Comparison of ENCODE assay signal across 8 cellular contexts in the genomic region with DNA sequence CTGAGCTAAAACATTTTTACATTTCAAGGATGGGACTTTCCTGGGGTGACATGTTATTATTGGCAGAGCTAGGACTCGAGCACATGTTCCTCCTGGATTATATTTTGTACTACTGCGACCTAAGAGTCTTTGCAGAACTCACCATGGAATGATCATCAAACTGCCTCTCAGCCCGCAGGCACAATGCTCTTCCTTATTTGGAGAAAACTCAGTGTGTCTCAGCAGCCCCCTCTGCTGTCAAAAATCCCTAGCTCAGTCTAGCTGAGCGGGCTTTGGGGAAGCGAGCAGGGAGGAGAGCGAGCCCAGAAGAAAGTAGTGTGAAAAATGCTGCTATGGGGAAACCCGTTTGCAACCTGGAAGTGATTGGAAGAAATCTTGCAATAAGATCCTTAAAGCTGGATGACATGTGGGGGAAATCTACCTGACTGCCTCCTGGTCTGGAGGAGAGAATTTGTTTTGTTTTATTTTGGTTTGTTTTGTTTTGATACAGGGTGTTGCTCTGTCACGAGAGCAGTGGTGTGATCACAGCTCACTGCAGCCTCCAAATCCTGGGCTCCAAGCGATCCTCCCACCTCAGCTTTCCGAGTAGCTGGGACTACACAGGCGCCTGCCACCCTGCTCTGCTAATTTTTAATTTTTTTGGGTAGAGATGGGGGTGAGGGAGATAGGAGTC.
DNase-seq lines count a peak whose midpoint lies in the region; ATAC-seq and TF ChIP-seq lines count a peak whose summit lies in the region.

No MANE protein-coding gene starts in this region.

- peaks cover 3% of the 10 kb centered on the region for H3K4me1 Mint-ChIP-seq in activated T-helper 2 cell treated with anti-CD3 and anti-CD28 coated beads, Interferon-gamma antibody, Interleukin-2, Interleukin-4, amounts not matched to agents 10 μg/mL and 5 μg/mL and 100 μg/mL, durations not matched to agents 14 hours and 24 hours and 36 hours (ENCODE audit: low read depth)

- no peak overlapping the region for H3K27ac ChIP-seq in RWPE2 (ENCODE audit: poor library complexity, severe bottlenecking)

- H3K4me3 ChIP-seq in LNCaP clone FGC (ENCODE audit: low read depth, low read length) (no peak overlapping the region), RWPE2 (ENCODE audit: severe bottlenecking) (no peak overlapping the region)

- H3K27me3 Mint-ChIP-seq in activated T-helper 2 cell treated with anti-CD3 and anti-CD28 coated beads, Interferon-gamma antibody, Interleukin-2, Interleukin-4, amounts not matched to agents 10 μg/mL and 5 μg/mL and 100 μg/mL, durations not matched to agents 14 hours and 24 hours and 36 hours (ENCODE audit: low read depth), result peaks cover 15% of the 10 kb centered on the region

- ATAC-seq in GM21786 (IDR thresholded peaks at IDR 0.05; ENCODE audit: unreplicated experiment) (peak; percentile 90), RWPE2 (ENCODE audit: low read depth) (peak; percentile 100)

- H3K9me3 ChIP-seq in RWPE2 (ENCODE audit: severe bottlenecking), result peaks cover 4% of the 10 kb centered on the region

- intact Hi-C loops in activated T-helper 2 cell treated with anti-CD3 and anti-CD28 coated beads, Interferon-gamma antibody, Interleukin-2, Interleukin-4, amounts not matched to agents 10 μg/mL and 5 μg/mL and 100 μg/mL, durations not matched to agents 14 hours and 24 hours and 36 hours (cut with micrococcal nuclease), result loop anchor here (1.0 to 5.0 kb wide), 4 partner anchors 90 to 187 kb away; a partner anchor contains a TSS

- H3K4me3 Mint-ChIP-seq in activated T-helper 2 cell treated with anti-CD3 and anti-CD28 coated beads, Interferon-gamma antibody, Interleukin-2, Interleukin-4, amounts not matched to agents 10 μg/mL and 5 μg/mL and 100 μg/mL, durations not matched to agents 14 hours and 24 hours and 36 hours (ENCODE audit: low read depth), result no peak overlapping the region

- H3K4me1 ChIP-seq in RWPE2 (ENCODE audit: insufficient read depth, poor library complexity, severe bottlenecking), result no peaks in the 10 kb centered on the region

- TF ChIP-seq CTCF in LNCaP clone FGC (IDR thresholded peaks at IDR 0.05; ENCODE audit: control insufficient read depth, extremely low read depth, insufficient read depth), result peak; percentile 96
- TF ChIP-seq CTCF in RWPE2 (IDR thresholded peaks at IDR 0.05; ENCODE audit: poor library complexity, severe bottlenecking), result peak; percentile 97

- DNase-seq in DMS79 (lab: John Stamatoyannopoulos, UW), result peak; percentile 25
- peak; percentile 82 for DNase-seq in LNCaP clone FGC (ENCODE audit: low read depth)
- peak; percentile 84 for DNase-seq in RWPE2 (ENCODE audit: low spot score)
- DNase-seq in activated T-helper 2 cell treated with anti-CD3 and anti-CD28 coated beads, Interferon-gamma antibody, Interleukin-2, Interleukin-4, amounts not matched to agents 10 μg/mL and 5 μg/mL and 100 μg/mL, durations not matched to agents 14 hours and 24 hours and 36 hours (ENCODE audit: low spot score), result peak; percentile 68
- DNase-seq in foreskin melanocyte, result peak; percentile 95
- DNase-seq in occipital lobe (lab: John Stamatoyannopoulos, UW), result peak; percentile 78
- peak; percentile 96 for DNase-seq in superior temporal gyrus (ENCODE audit: extremely low spot score)

- no peak overlapping the region for H3K27ac Mint-ChIP-seq in activated T-helper 2 cell treated with anti-CD3 and anti-CD28 coated beads, Interferon-gamma antibody, Interleukin-2, Interleukin-4, amounts not matched to agents 10 μg/mL and 5 μg/mL and 100 μg/mL, durations not matched to agents 14 hours and 24 hours and 36 hours

- no peaks in the 10 kb centered on the region for H3K36me3 ChIP-seq in RWPE2 (ENCODE audit: low read depth)

- H3K36me3 Mint-ChIP-seq in activated T-helper 2 cell treated with anti-CD3 and anti-CD28 coated beads, Interferon-gamma antibody, Interleukin-2, Interleukin-4, amounts not matched to agents 10 μg/mL and 5 μg/mL and 100 μg/mL, durations not matched to agents 14 hours and 24 hours and 36 hours (ENCODE audit: low read depth), result no peaks in the 10 kb centered on the region

- H3K27me3 ChIP-seq in RWPE2 (ENCODE audit: insufficient read depth, poor library complexity, severe bottlenecking), result no peaks in the 10 kb centered on the region

- no peaks in the 10 kb centered on the region for H3K9me3 Mint-ChIP-seq in activated T-helper 2 cell treated with anti-CD3 and anti-CD28 coated beads, Interferon-gamma antibody, Interleukin-2, Interleukin-4, amounts not matched to agents 10 μg/mL and 5 μg/mL and 100 μg/mL, durations not matched to agents 14 hours and 24 hours and 36 hours

Comparison
In these comparisons a context has a peak if more than half of its experiments do, and no peak if none do; other contexts are left out.
1. DNase-seq: peak in every context shown above with its lines; median percentile 96 in superior temporal gyrus; 95 in foreskin melanocyte; 84 in RWPE2; 82 in LNCaP clone FGC; 78 in occipital lobe; 68 in activated T-helper 2 cell treated with anti-CD3 and anti-CD28 coated beads, Interferon-gamma antibody, Interleukin-2, Interleukin-4, amounts not matched to agents 10 μg/mL and 5 μg/mL and 100 μg/mL, durations not matched to agents 14 hours and 24 hours and 36 hours; 25 in DMS79.